In genomic region chr5:109668668-109669422, GRCh38 we compare ENCODE assay signal across 20 cellular contexts. TPM values are rescaled to one million over a fixed set of nuclear protein-coding genes. Genes with fewer than 3 reads are reported as not detected.
DNase-seq lines count a peak whose midpoint lies in the region; ATAC-seq, FAIRE-seq and TF ChIP-seq lines count a peak whose summit lies in the region.
"Had no signal": no experiment of that assay in that cellular context is flagged by ENCODE, and none has a peak within 500 bp of the region (broad histone marks: within the 10 kb centered on the region; RNA-seq: fewer than 3 reads in every experiment).

No MANE protein-coding gene starts in this region.

- H3K14ac ChIP-seq in H1 (ENCODE audit: insufficient read length), result no peak overlapping the region

- no peak overlapping the region for H2BK15ac ChIP-seq in H1 (ENCODE audit: low read length)

- no peak overlapping the region for H3K56ac ChIP-seq in H1 (replicated peaks; ENCODE audit: insufficient read length, low read depth, low read length)

- H3K23ac ChIP-seq in H1 (ENCODE audit: insufficient read length), result no peak overlapping the region

- H3K27ac Mint-ChIP-seq in natural killer cell treated with Interleukin-12 subunit alpha and Interleukin-12 subunit beta and Interleukin-15 and Interleukin-18, amount 100 ng/mL, for 72 hours, result no peak overlapping the region
- H3K27ac Mint-ChIP-seq in activated CD8-positive, alpha-beta T cell treated with anti-CD3 and anti-CD28 coated beads for 36 hours, result no peak overlapping the region
- H3K27ac Mint-ChIP-seq in Calu3 (ENCODE audit: unreplicated experiment), result no peak overlapping the region
- H3K27ac Mint-ChIP-seq: activated T-helper 2 cell treated with anti-CD3 and anti-CD28 coated beads, Interferon-gamma antibody, Interleukin-2, Interleukin-4, amounts not matched to agents 10 μg/mL and 5 μg/mL and 100 μg/mL, durations not matched to agents 14 hours and 24 hours and 36 hours; CD8-positive, alpha-beta memory T cell; naive thymus-derived CD8-positive, alpha-beta T cell had no signal

- H3K4me1 ChIP-seq in H1 (replicated peaks in 1 of 4; ENCODE audit: control insufficient read depth in 3 of 4, insufficient read depth in 4 of 4, low read length in 3 of 4), result 0 out of 7 replicates have a peak, but pooled peaks cover 0 to 2% (median under 1%) of the 10 kb centered on the region in 4 experiments
- H3K4me1 ChIP-seq: SJSA1 had no signal

- no peak overlapping the region for H2BK20ac ChIP-seq in H1 (ENCODE audit: low read length)

- H2BK12ac ChIP-seq in H1 (ENCODE audit: low read depth, low read length), result no peak overlapping the region

- H3K36me3 ChIP-seq in H1 (ENCODE audit: control insufficient read depth in 2 of 4, insufficient read depth in 4 of 4, low read length in 3 of 4), result no peaks in the 10 kb centered on the region
- H3K36me3 ChIP-seq: SJSA1, thoracic aorta had no signal

- no peak for TF ChIP-seq CTCF in H1 (IDR thresholded peaks at IDR 0.05; ENCODE audit: control extremely low read depth in 1 of 3, insufficient read depth in 1 of 3, low read depth in 1 of 3, low read length in 3 of 3)
- TF ChIP-seq CTCF in activated CD8-positive, alpha-beta T cell treated with anti-CD3 and anti-CD28 coated beads for 36 hours (IDR thresholded peaks at IDR 0.05), result no peak
- TF ChIP-seq CTCF in Calu3 (IDR thresholded peaks at IDR 0.05; ENCODE audit: unreplicated experiment), result no peak

- no peak for FAIRE-seq in H1 (lab: Jason Lieb, UNC)

- no peak overlapping the region for H4K5ac ChIP-seq in H1 (ENCODE audit: insufficient read length, low read depth, low read length)

- no peak overlapping the region for H3K27ac ChIP-seq in H1 (ENCODE audit: low read depth, low read length)
- H3K27ac ChIP-seq: SJSA1, skin epidermis, thoracic aorta had no signal

- no peaks in the 10 kb centered on the region for H3K4me1 Mint-ChIP-seq in natural killer cell treated with Interleukin-12 subunit alpha and Interleukin-12 subunit beta and Interleukin-15 and Interleukin-18, amount 100 ng/mL, for 72 hours (ENCODE audit: low read depth in 2 of 2)
- H3K4me1 Mint-ChIP-seq in activated CD8-positive, alpha-beta T cell treated with anti-CD3 and anti-CD28 coated beads for 36 hours (ENCODE audit: low read depth), result no peaks in the 10 kb centered on the region
- H3K4me1 Mint-ChIP-seq in Calu3 (ENCODE audit: low read depth, unreplicated experiment), result no peaks in the 10 kb centered on the region
- H3K4me1 Mint-ChIP-seq: CD8-positive, alpha-beta memory T cell; central memory CD8-positive, alpha-beta T cell; naive thymus-derived CD8-positive, alpha-beta T cell had no signal

- WGBS in H1 (ENCODE audit: extremely low coverage in 1 of 2, insufficient coverage in 1 of 2, insufficient read length in 1 of 2, insufficient replicate concordance in 2 of 2, low coverage in 1 of 2, low lambda C conversion rate in 2 of 2, missing lambda C conversion rate in 1 of 2), 2 experiments, result 79% methylated on average over 4 of the region's 4 CpGs; no CpG with 5 or more reads in 1 of the 2 experiments

- no peak overlapping the region for H3K4ac ChIP-seq in H1 (replicated peaks; ENCODE audit: insufficient read length, low read depth, low read length)

- DNase-seq in H1 (ENCODE audit: low read depth in 1 of 2, low spot score in 2 of 2) (no peak), SK-N-DZ (ENCODE audit: low spot score) (no peak), Calu3 (no peak)
- DNase-seq in natural killer cell treated with Interleukin-12 subunit alpha and Interleukin-12 subunit beta and Interleukin-15 and Interleukin-18, amount 100 ng/mL, for 72 hours (ENCODE audit: low spot score), result no peak
- no peak for DNase-seq in activated CD8-positive, alpha-beta T cell treated with anti-CD3 and anti-CD28 coated beads for 36 hours
- DNase-seq: amniotic stem cell; CD8-positive, alpha-beta memory T cell; effector CD8-positive, alpha-beta T cell; mammary epithelial cell; naive thymus-derived CD8-positive, alpha-beta T cell; NCI-H187 treated with DMSO at 0.1 percent for 48 hours had no signal

- no peaks in the 10 kb centered on the region for H3K23me2 ChIP-seq in H1 (ENCODE audit: low read depth, low read length)

- H3K79me1 ChIP-seq in H1 (ENCODE audit: low read depth, low read length), result no peaks in the 10 kb centered on the region

- H3K27me3 ChIP-seq in H1 (replicated peaks in 1 of 4; ENCODE audit: control insufficient read depth in 3 of 4, extremely low read depth in 1 of 4, insufficient read depth in 3 of 4, low read length in 3 of 4), result no peaks in the 10 kb centered on the region
- H3K27me3 ChIP-seq: SJSA1 had no signal

- POLR2A ChIA-PET in H1 (lab: Charles Lee; ENCODE audit: partially characterized antibody), result no interaction called here
- POLR2A ChIA-PET in activated CD8-positive, alpha-beta T cell treated with anti-CD3 and anti-CD28 coated beads for 36 hours (lab: Charles Lee), result no interaction called here

- no peak overlapping the region for H2AK5ac ChIP-seq in H1 (ENCODE audit: low read depth, low read length)

- H3K79me2 ChIP-seq in H1 (ENCODE audit: control insufficient read depth in 1 of 2, insufficient read depth in 2 of 2, low read length in 2 of 2), result no peaks in the 10 kb centered on the region

- 0 out of 2 replicates have a peak overlapping the region, but pooled peaks have one; percentile 34 for H2AFZ ChIP-seq in H1 (ENCODE audit: low read length)

- H3K9me3 Mint-ChIP-seq in natural killer cell treated with Interleukin-12 subunit alpha and Interleukin-12 subunit beta and Interleukin-15 and Interleukin-18, amount 100 ng/mL, for 72 hours, result no peaks in the 10 kb centered on the region
- H3K9me3 Mint-ChIP-seq in activated CD8-positive, alpha-beta T cell treated with anti-CD3 and anti-CD28 coated beads for 36 hours, result no peaks in the 10 kb centered on the region
- no peaks in the 10 kb centered on the region for H3K9me3 Mint-ChIP-seq in Calu3 (ENCODE audit: low read depth, unreplicated experiment)
- H3K9me3 Mint-ChIP-seq: activated T-helper 2 cell treated with anti-CD3 and anti-CD28 coated beads, Interferon-gamma antibody, Interleukin-2, Interleukin-4, amounts not matched to agents 10 μg/mL and 5 μg/mL and 100 μg/mL, durations not matched to agents 14 hours and 24 hours and 36 hours; CD8-positive, alpha-beta memory T cell; central memory CD8-positive, alpha-beta T cell; naive thymus-derived CD8-positive, alpha-beta T cell had no signal

- no peak overlapping the region for H3K18ac ChIP-seq in H1 (ENCODE audit: extremely low read depth, low read length)

- no peaks in the 10 kb centered on the region for H3K36me3 Mint-ChIP-seq in natural killer cell treated with Interleukin-12 subunit alpha and Interleukin-12 subunit beta and Interleukin-15 and Interleukin-18, amount 100 ng/mL, for 72 hours
- H3K36me3 Mint-ChIP-seq in activated CD8-positive, alpha-beta T cell treated with anti-CD3 and anti-CD28 coated beads for 36 hours (ENCODE audit: low read depth), result no peaks in the 10 kb centered on the region
- no peaks in the 10 kb centered on the region for H3K36me3 Mint-ChIP-seq in Calu3 (ENCODE audit: insufficient read depth, unreplicated experiment)
- H3K36me3 Mint-ChIP-seq: CD8-positive, alpha-beta memory T cell; naive thymus-derived CD8-positive, alpha-beta T cell had no signal

- H4K8ac ChIP-seq in H1 (ENCODE audit: extremely low read depth, insufficient read depth, low read length), result no peak overlapping the region

- H4K91ac ChIP-seq in H1 (replicated peaks; ENCODE audit: insufficient read length, low read length), result no peak overlapping the region

- no peak for TF ChIP-seq RAD21 in H1 (IDR thresholded peaks at IDR 0.05 in 1 of 2, conservative IDR thresholded peaks at IDR 0.05 in 1 of 2; ENCODE audit: low read depth in 2 of 2, low read length in 2 of 2)

- H3K4me3 Mint-ChIP-seq in natural killer cell treated with Interleukin-12 subunit alpha and Interleukin-12 subunit beta and Interleukin-15 and Interleukin-18, amount 100 ng/mL, for 72 hours, result no peak overlapping the region
- no peak overlapping the region for H3K4me3 Mint-ChIP-seq in activated CD8-positive, alpha-beta T cell treated with anti-CD3 and anti-CD28 coated beads for 36 hours
- H3K4me3 Mint-ChIP-seq in Calu3 (ENCODE audit: low read depth, unreplicated experiment), result no peak overlapping the region
- H3K4me3 Mint-ChIP-seq: CD8-positive, alpha-beta memory T cell; central memory CD8-positive, alpha-beta T cell; naive thymus-derived CD8-positive, alpha-beta T cell had no signal

- BruUV-seq in Calu3 (replicated peaks; lab: Mats Ljungman, UMichigan), result no TSS peak

- H4K20me1 ChIP-seq in H1 (replicated peaks in 1 of 2; ENCODE audit: control insufficient read depth in 1 of 2, insufficient read depth in 2 of 2, low read length in 2 of 2), result no peaks in the 10 kb centered on the region

- TF ChIP-seq EP300 in H1 (IDR thresholded peaks at IDR 0.05; ENCODE audit: borderline replicate concordance in 1 of 2, low read depth in 2 of 2, low read length in 2 of 2), result no peak

- intact Hi-C loops in activated CD8-positive, alpha-beta T cell treated with anti-CD3 and anti-CD28 coated beads for 36 hours (cut with micrococcal nuclease), result no loop called here
- intact Hi-C loops in Calu3 (cut with micrococcal nuclease; ENCODE audit: unreplicated experiment), result no loop called here

- no peak overlapping the region for H3K9ac ChIP-seq in H1 (replicated peaks in 1 of 4; ENCODE audit: extremely low read depth in 1 of 4, low read depth in 3 of 4, low read length in 3 of 4)

- H2BK120ac ChIP-seq in H1 (replicated peaks; ENCODE audit: low read depth, low read length), result no peak overlapping the region

- H3K9me3 ChIP-seq in H1 (ENCODE audit: insufficient read depth in 2 of 2, low read depth in 1 of 2, low read length in 1 of 2), result no peaks in the 10 kb centered on the region
- H3K9me3 ChIP-seq: SJSA1, thoracic aorta had no signal

- TF ChIP-seq POLR2A in H1 (IDR thresholded peaks at IDR 0.05; ENCODE audit: control extremely low read depth in 1 of 2, low read depth in 2 of 2, low read length in 2 of 2), result no peak

- CTCF ChIA-PET in H1 (lab: Charles Lee; ENCODE audit: partially characterized antibody), result no interaction called here
- CTCF ChIA-PET in activated CD8-positive, alpha-beta T cell treated with anti-CD3 and anti-CD28 coated beads for 36 hours (lab: Charles Lee), result interaction anchor here (1.2 kb wide), 1 partner anchor 78 kb away, joined by 4 read pairs; no protein-coding TSS in a partner anchor
- CTCF ChIA-PET in Calu3 (lab: Charles Lee), result no interaction called here

- ATAC-seq in GM18868 (IDR thresholded peaks at IDR 0.05; ENCODE audit: unreplicated experiment) (peak; percentile 61), GM21515 (IDR thresholded peaks at IDR 0.05; ENCODE audit: unreplicated experiment) (peak; percentile 89), HG03066 (IDR thresholded peaks at IDR 0.05; ENCODE audit: low read depth, unreplicated experiment) (peak; percentile 65)
- no peak for ATAC-seq in natural killer cell treated with Interleukin-12 subunit alpha and Interleukin-12 subunit beta and Interleukin-15 and Interleukin-18, amount 100 ng/mL, for 72 hours
- ATAC-seq in activated CD8-positive, alpha-beta T cell treated with anti-CD3 and anti-CD28 coated beads for 36 hours, result no peak
- ATAC-seq: activated CD4-positive, CD25-positive, alpha-beta regulatory T cell treated with anti-CD3 and anti-CD28 coated beads, Interleukin-2, amount 50 U/mL, for 24 hours; naive thymus-derived CD8-positive, alpha-beta T cell had no signal

- H2BK5ac ChIP-seq in H1 (ENCODE audit: low read depth, low read length), result no peak overlapping the region

- H3K4me2 ChIP-seq in H1 (ENCODE audit: insufficient read depth in 1 of 2, low read depth in 2 of 2, low read length in 2 of 2), result no peak overlapping the region

- no peak overlapping the region for H3K4me3 ChIP-seq in H1 (ENCODE audit: extremely low read depth in 1 of 4, insufficient read depth in 2 of 4, low read depth in 3 of 4, low read length in 4 of 4)
- H3K4me3 ChIP-seq: SJSA1, skin epidermis, thoracic aorta had no signal

- H3K27me3 Mint-ChIP-seq in natural killer cell treated with Interleukin-12 subunit alpha and Interleukin-12 subunit beta and Interleukin-15 and Interleukin-18, amount 100 ng/mL, for 72 hours, result peaks cover 13 to 17% of the 10 kb centered on the region in 2 donors
- peaks cover 1% of the 10 kb centered on the region for H3K27me3 Mint-ChIP-seq in activated CD8-positive, alpha-beta T cell treated with anti-CD3 and anti-CD28 coated beads for 36 hours
- H3K27me3 Mint-ChIP-seq in Calu3 (ENCODE audit: unreplicated experiment), result peaks cover 33% of the 10 kb centered on the region

RNA-seq across cellular contexts. Expression of gene MAN2A1, which starts 20.9 kb away (rescaled TPM):
- 98.5 and 102 TPM in 2 replicates for total RNA-seq in H1 (2021; fragmentation: NEBNext Ultra II Directional; extraction: Animal tissue kit (Norgen Biotek cat#: 25700))
- polyA plus RNA-seq in H1 (2011; rRNA removed), result 20.1 and 29.1 TPM in 2 replicates
- polyA plus RNA-seq in H1 (2011; cell fraction: cytosol; rRNA removed), result 35.0 TPM
- 28.9 TPM for polyA plus RNA-seq in H1 (2011; cell fraction: nucleus; rRNA removed)
- 29.2 to 52.7 TPM (median 36.2 TPM) in 4 replicates for polyA plus RNA-seq in H1 (2012, experiment 1 of 2)
- polyA plus RNA-seq in H1 (2012, experiment 2 of 2), result 3.3 TPM
- 92.3 TPM for polyA plus RNA-seq in H1 (2013, experiment 1 of 2)
- polyA plus RNA-seq in H1 (2013, experiment 2 of 2), result 83.3 TPM
- polyA minus RNA-seq in H1 (2011; rRNA and poly(A)+ RNA removed), result 120 and 166 TPM in 2 replicates
- 68.3 TPM for polyA minus RNA-seq in H1 (2011; cell fraction: cytosol; rRNA and poly(A)+ RNA removed)
- polyA minus RNA-seq in H1 (2011; cell fraction: nucleus; rRNA and poly(A)+ RNA removed), result 160 TPM
- 11.3 and 16.4 TPM in 2 replicates for polyA plus RNA-seq in SK-N-DZ (2014; cell fraction: cytosol; rRNA removed)
- polyA plus RNA-seq in SK-N-DZ (2014; cell fraction: nucleus; rRNA removed), result 30.4 and 38.8 TPM in 2 replicates
- 10 to 100 TPM; 37.9 to 38.7 TPM for total RNA-seq in natural killer cell treated with Interleukin-12 subunit alpha and Interleukin-12 subunit beta and Interleukin-15 and Interleukin-18, amount 100 ng/mL, for 72 hours
- 10 to 100 TPM; 29.9 to 30.6 TPM for total RNA-seq in activated CD8-positive, alpha-beta T cell treated with anti-CD3 and anti-CD28 coated beads for 36 hours
- 65.8 and 76.3 TPM in 2 replicates for total RNA-seq in Calu3 (2022)

Comparison
In these comparisons a context has a peak if more than half of its experiments do, and no peak if none do; other contexts are left out.
1. ATAC-seq: peak in GM18868 (single experiment), GM21515 (single experiment) and HG03066 (single experiment); none in natural killer cell treated with Interleukin-12 subunit alpha and Interleukin-12 subunit beta and Interleukin-15 and Interleukin-18, amount 100 ng/mL, for 72 hours (0 of 2) and activated CD8-positive, alpha-beta T cell treated with anti-CD3 and anti-CD28 coated beads for 36 hours (single experiment).